ENCODE assay signal across 9 cellular contexts in the genomic region with DNA sequence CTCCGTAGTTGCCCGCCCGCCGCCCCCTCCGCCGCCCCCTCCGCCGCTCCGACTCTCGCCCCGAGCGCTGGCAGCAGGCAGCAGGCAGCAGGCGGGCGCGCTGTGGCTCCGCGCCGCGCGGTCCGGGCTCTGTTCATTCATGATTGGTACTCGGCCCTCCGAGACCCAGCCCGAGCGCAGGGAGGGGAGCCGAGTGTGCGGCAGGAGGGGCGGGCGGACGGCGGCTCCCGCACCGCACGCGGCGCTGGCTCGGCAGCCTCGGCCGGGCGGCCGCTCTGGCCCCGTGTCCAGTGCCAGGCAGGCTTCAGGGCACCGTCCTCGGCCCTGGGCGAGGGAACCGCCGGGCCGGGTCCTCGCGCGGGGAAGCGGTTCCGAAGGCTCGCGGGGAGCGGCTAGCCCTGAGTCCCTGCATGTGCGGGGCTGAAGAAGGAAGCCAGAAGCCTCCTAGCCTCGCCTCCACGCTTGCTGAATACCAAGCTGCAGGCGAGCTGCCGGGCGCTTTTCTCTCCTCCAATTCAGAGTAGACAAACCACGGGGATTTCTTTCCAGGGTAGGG. TPM values are rescaled to one million over a fixed set of nuclear protein-coding genes. Genes with fewer than 3 reads are reported as not detected.
DNase-seq lines count a peak whose midpoint lies in the region; ATAC-seq and TF ChIP-seq lines count a peak whose summit lies in the region.
"Had no signal": no experiment of that assay in that cellular context is flagged by ENCODE, and none has a peak within 500 bp of the region (broad histone marks: within the 10 kb centered on the region; RNA-seq: fewer than 3 reads in every experiment).

A gene (plus strand): TSS at position 51 of the 556 bp plus-strand sequence.

- H3K9me3 ChIP-seq in RWPE2 (ENCODE audit: severe bottlenecking) (no peaks in the 10 kb centered on the region), heart left ventricle (no peaks in the 10 kb centered on the region)

- peaks cover 6% of the 10 kb centered on the region for H3K4me1 ChIP-seq in RWPE2 (ENCODE audit: insufficient read depth, poor library complexity, severe bottlenecking)
- peaks cover 0 to 8% (median 0%) of the 10 kb centered on the region in 12 donors for H3K4me1 ChIP-seq in heart left ventricle

- peaks cover 35% of the 10 kb centered on the region for H3K27me3 Mint-ChIP-seq in progenitor cell of endocrine pancreas

- peak; percentile 68 for ATAC-seq in RWPE2 (ENCODE audit: low read depth)
- peak in 2 of 4 donors; percentile 67 to 76 for ATAC-seq in heart left ventricle
- no peak for ATAC-seq in GM21737 (IDR thresholded peaks at IDR 0.05; ENCODE audit: unreplicated experiment)
- no peak for ATAC-seq in GM18861 (IDR thresholded peaks at IDR 0.05; ENCODE audit: unreplicated experiment)
- ATAC-seq: stimulated activated effector memory CD8-positive, alpha-beta T cell treated with anti-CD3 and anti-CD28 coated beads, Interleukin-12 subunit alpha, Interleukin-12 subunit beta, amount 100 ng/mL, for 72 hours had no signal

- WGBS in heart left ventricle, 4 donors, result 0 to 17% (median 3%) methylated on average over 1 to 63 of the region's 63 CpGs

- peak within 1 kb of the TSS; percentile 70 for H3K4me3 Mint-ChIP-seq in progenitor cell of endocrine pancreas (ENCODE audit: low read depth)
- H3K4me3 Mint-ChIP-seq: stimulated activated effector memory CD8-positive, alpha-beta T cell treated with anti-CD3 and anti-CD28 coated beads, Interleukin-12 subunit alpha, Interleukin-12 subunit beta, amount 100 ng/mL, for 72 hours had no signal

- H3K36me3 Mint-ChIP-seq in progenitor cell of endocrine pancreas (ENCODE audit: insufficient read depth), result no peaks in the 10 kb centered on the region
- H3K36me3 Mint-ChIP-seq: stimulated activated effector memory CD8-positive, alpha-beta T cell treated with anti-CD3 and anti-CD28 coated beads, Interleukin-12 subunit alpha, Interleukin-12 subunit beta, amount 100 ng/mL, for 72 hours had no signal

- TF ChIP-seq CTCF in RWPE2 (IDR thresholded peaks at IDR 0.05; ENCODE audit: poor library complexity, severe bottlenecking) (no peak), heart left ventricle (IDR thresholded peaks at IDR 0.05) (no peak), progenitor cell of endocrine pancreas (IDR thresholded peaks at IDR 0.05; ENCODE audit: unreplicated experiment) (no peak)

- peak within 1 kb of the TSS; percentile 89 for H3K27ac Mint-ChIP-seq in progenitor cell of endocrine pancreas
- H3K27ac Mint-ChIP-seq: stimulated activated effector memory CD8-positive, alpha-beta T cell treated with anti-CD3 and anti-CD28 coated beads, Interleukin-12 subunit alpha, Interleukin-12 subunit beta, amount 100 ng/mL, for 72 hours had no signal

- no peaks in the 10 kb centered on the region for H3K9me3 Mint-ChIP-seq in progenitor cell of endocrine pancreas (ENCODE audit: low read depth)
- H3K9me3 Mint-ChIP-seq: stimulated activated effector memory CD8-positive, alpha-beta T cell treated with anti-CD3 and anti-CD28 coated beads, Interleukin-12 subunit alpha, Interleukin-12 subunit beta, amount 100 ng/mL, for 72 hours had no signal

- peaks cover 20% of the 10 kb centered on the region for H3K4me1 Mint-ChIP-seq in progenitor cell of endocrine pancreas (ENCODE audit: low read depth)
- H3K4me1 Mint-ChIP-seq: stimulated activated effector memory CD8-positive, alpha-beta T cell treated with anti-CD3 and anti-CD28 coated beads, Interleukin-12 subunit alpha, Interleukin-12 subunit beta, amount 100 ng/mL, for 72 hours had no signal

- peak within 1 kb of the TSS; percentile 18 for H3K4me3 ChIP-seq in RWPE2 (ENCODE audit: severe bottlenecking)
- H3K4me3 ChIP-seq in heart left ventricle, result peak within 1 kb of the TSS in 11 of 12 donors; percentile 5 to 51 (median 40)

- H3K27me3 ChIP-seq in RWPE2 (ENCODE audit: insufficient read depth, poor library complexity, severe bottlenecking), result peaks cover 10% of the 10 kb centered on the region
- H3K27me3 ChIP-seq in heart left ventricle, result peaks cover 5 to 38% (median 13%) of the 10 kb centered on the region in 9 donors

- H3K27ac ChIP-seq in RWPE2 (ENCODE audit: poor library complexity, severe bottlenecking) (no peak within 1 kb of the TSS), heart left ventricle (no peak within 1 kb of the TSS)

- no peaks in the 10 kb centered on the region for H3K36me3 ChIP-seq in RWPE2 (ENCODE audit: low read depth)
- H3K36me3 ChIP-seq in heart left ventricle, result no peaks in the 10 kb centered on the region

- intact Hi-C loops in heart left ventricle (cut with DNase I), result no loop called here

- DNase-seq in DMS 273 treated with DMSO at 0.1 percent for 48 hours (lab: John Stamatoyannopoulos, UW) (peak; percentile 3), RWPE2 (ENCODE audit: low spot score) (no peak), heart left ventricle (peak in 2 of 5 donors; percentile 33 to 68), progenitor cell of endocrine pancreas (ENCODE audit: low spot score, unreplicated experiment) (peak; percentile 55), NCI-H187 treated with DMSO at 0.1 percent for 48 hours (lab: John Stamatoyannopoulos, UW) (no peak), MV-4-11 (lab: John Stamatoyannopoulos, UW) (no peak)

- no peak for TF ChIP-seq POLR2A in heart left ventricle (IDR thresholded peaks at IDR 0.05)

RNA-seq across cellular contexts. Expression of the gene that starts here (rescaled TPM):
- 1 to 10 TPM in 2 of 9 donors, under 1 TPM in 1, not detected in 6; 0.52 to 1.3 (median 1.2) TPM for total RNA-seq in heart left ventricle
- not detected for polyA plus RNA-seq in heart left ventricle
- 17.8 and 18.2 TPM in 2 replicates for total RNA-seq in progenitor cell of endocrine pancreas

Comparison
In these comparisons a context has a peak if more than half of its experiments do, and no peak if none do; other contexts are left out.
1. DNase-seq: peak in DMS 273 treated with DMSO at 0.1 percent for 48 hours (single experiment) and progenitor cell of endocrine pancreas (single experiment); none in RWPE2 (single experiment), NCI-H187 treated with DMSO at 0.1 percent for 48 hours (single experiment) and MV-4-11 (single experiment).